Comparison of ENCODE assay signal across 9 cellular contexts in the genomic region with DNA sequence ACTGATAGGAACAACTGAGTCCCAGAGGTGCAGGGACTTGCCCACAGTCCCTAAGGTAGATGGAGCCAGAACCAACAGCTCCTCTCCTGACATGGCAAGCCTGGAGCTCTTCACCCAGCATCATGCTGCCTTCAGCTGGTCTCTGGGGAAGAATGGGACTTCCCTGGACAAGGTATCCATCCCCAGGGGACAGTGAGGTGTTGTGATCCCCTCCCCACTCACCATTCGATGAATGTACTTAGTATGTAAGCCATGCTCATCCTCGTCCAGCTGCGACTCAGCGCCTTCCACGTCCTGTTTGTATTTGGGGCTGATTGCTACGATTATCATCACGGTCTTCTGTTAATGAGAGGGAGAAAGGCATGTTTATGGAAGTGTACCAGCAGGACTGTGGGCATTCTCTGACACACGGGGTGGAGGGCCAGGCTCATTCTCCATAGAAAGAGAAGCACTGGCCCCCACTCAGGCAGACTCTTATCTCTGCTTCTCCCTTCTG. TPM values are rescaled to one million over a fixed set of nuclear protein-coding genes. Genes with fewer than 3 reads are reported as not detected.
A peak's percentile ranks its signal among the peaks of the same experiment; 100 is the strongest.
DNase-seq lines count a peak whose midpoint lies in the region; ATAC-seq, FAIRE-seq and TF ChIP-seq lines count a peak whose summit lies in the region.
"Had no signal": no experiment of that assay in that cellular context is flagged by ENCODE, and none has a peak within 500 bp of the region (broad histone marks: within the 10 kb centered on the region; RNA-seq: fewer than 3 reads in every experiment).

No MANE protein-coding gene starts in this region.

- H3K27ac ChIP-seq in angular gyrus (ENCODE audit: low read depth, low read length) = peak overlapping the region; percentile 70
- H3K27ac ChIP-seq in psoas muscle = no peak overlapping the region
- H3K27ac ChIP-seq in pancreas = no peak overlapping the region
- H3K27ac ChIP-seq: neutrophil had no signal

- intact Hi-C loops in psoas muscle (cut with DNase I) (loop anchor here in 1 of 2 donors (5.0 kb wide), 1 partner anchor 36 kb away; no protein-coding TSS in a partner anchor), pancreas (cut with DNase I) (no loop called here)

- no peaks in the 10 kb centered on the region for H3K9me3 ChIP-seq in psoas muscle
- H3K9me3 ChIP-seq in pancreas = no peaks in the 10 kb centered on the region
- H3K9me3 ChIP-seq: neutrophil had no signal

- H3K4me3 ChIP-seq in psoas muscle (peak overlapping the region; percentile 27), pancreas (no peak overlapping the region)

- no peaks in the 10 kb centered on the region for H3K27me3 ChIP-seq in psoas muscle (ENCODE audit: insufficient read depth in 3 of 3, low read length in 2 of 3)
- no peaks in the 10 kb centered on the region for H3K27me3 ChIP-seq in pancreas
- H3K27me3 ChIP-seq: neutrophil had no signal

- WGBS in psoas muscle, 3 donors = 64 to 73% (median 70%) methylated on average over 8 of the region's 8 CpGs
- WGBS in pancreas, 2 donors = 82 to 84% methylated on average over 8 of the region's 8 CpGs

- FAIRE-seq in pancreas (lab: Jason Lieb, UNC) = no peak

- DNase-seq in psoas muscle = no peak
- no peak for DNase-seq in AG08395 (ENCODE audit: low spot score)
- no peak for DNase-seq in H4 (ENCODE audit: low spot score)
- no peak for DNase-seq in DMS153 (lab: John Stamatoyannopoulos, UW)
- no peak for DNase-seq in pancreas

- H3K4me1 ChIP-seq in psoas muscle (peaks cover 48% of the 10 kb centered on the region), pancreas (no peaks in the 10 kb centered on the region)

- H3K36me3 ChIP-seq in psoas muscle (ENCODE audit: insufficient read depth in 1 of 2, low read depth in 1 of 2) = peaks cover 2 to 55% of the 10 kb centered on the region in 2 donors
- peaks cover 0 to 34% (median 5%) of the 10 kb centered on the region in 3 donors for H3K36me3 ChIP-seq in pancreas

- ATAC-seq in GM18873 (IDR thresholded peaks at IDR 0.05; ENCODE audit: low FRiP score, unreplicated experiment) = peak; percentile 15
- ATAC-seq in HG02943 (IDR thresholded peaks at IDR 0.05; ENCODE audit: low read depth, unreplicated experiment) = peak; percentile 11
- ATAC-seq in psoas muscle = no peak
- ATAC-seq in pancreas = no peak

- TF ChIP-seq CTCF in psoas muscle (IDR thresholded peaks at IDR 0.05) (no peak), pancreas (IDR thresholded peaks at IDR 0.05) (no peak)

RNA-seq across cellular contexts. Expression of a gene that starts 39.4 kb away (rescaled TPM):
- 10 to 100 TPM; 17.1 to 49.3 (median 19.5) TPM for total RNA-seq in psoas muscle
- polyA plus RNA-seq in psoas muscle = 10 to 100 TPM in 2 of 3 donors, 1 to 10 TPM in 1; 7.9 to 46.5 (median 11.6) TPM
- total RNA-seq in H4 (2014; rRNA removed; shearing (Covaris generic)) = 22.8 and 23.7 TPM in 2 replicates
- 10 to 100 TPM; 19.9 to 25.9 (median 22.0) TPM for total RNA-seq in pancreas
- polyA plus RNA-seq in pancreas = 10 to 100 TPM; 18.5 to 30.3 TPM

Comparison
In these comparisons a context has a peak if more than half of its experiments do, and no peak if none do; other contexts are left out.
1. ATAC-seq: peak in GM18873 (single experiment) and HG02943 (single experiment); none in psoas muscle (0 of 4) and pancreas (0 of 4).